ENCODE assay signal across 7 cellular contexts in genomic region chr3:82222401-82222800, GRCh38.
"Had no signal": no experiment of that assay in that cellular context is flagged by ENCODE, and none has a peak within 500 bp of the region (broad histone marks: within the 10 kb centered on the region; RNA-seq: fewer than 3 reads in every experiment).

No MANE protein-coding gene starts in this region.

- DNase-seq: GOT3, H7, HFFc6, KBM-7 had no signal

- H3K36me3 ChIP-seq: HAP-1 had no signal

- ATAC-seq: HCT116 had no signal

- H3K4me3 ChIP-seq: HAP-1 had no signal

- H3K9me3 ChIP-seq: HAP-1 had no signal

- FAIRE-seq: HTR-8/SVneo had no signal
